17 cellular contexts compared by ENCODE assay signal in the genomic region with DNA sequence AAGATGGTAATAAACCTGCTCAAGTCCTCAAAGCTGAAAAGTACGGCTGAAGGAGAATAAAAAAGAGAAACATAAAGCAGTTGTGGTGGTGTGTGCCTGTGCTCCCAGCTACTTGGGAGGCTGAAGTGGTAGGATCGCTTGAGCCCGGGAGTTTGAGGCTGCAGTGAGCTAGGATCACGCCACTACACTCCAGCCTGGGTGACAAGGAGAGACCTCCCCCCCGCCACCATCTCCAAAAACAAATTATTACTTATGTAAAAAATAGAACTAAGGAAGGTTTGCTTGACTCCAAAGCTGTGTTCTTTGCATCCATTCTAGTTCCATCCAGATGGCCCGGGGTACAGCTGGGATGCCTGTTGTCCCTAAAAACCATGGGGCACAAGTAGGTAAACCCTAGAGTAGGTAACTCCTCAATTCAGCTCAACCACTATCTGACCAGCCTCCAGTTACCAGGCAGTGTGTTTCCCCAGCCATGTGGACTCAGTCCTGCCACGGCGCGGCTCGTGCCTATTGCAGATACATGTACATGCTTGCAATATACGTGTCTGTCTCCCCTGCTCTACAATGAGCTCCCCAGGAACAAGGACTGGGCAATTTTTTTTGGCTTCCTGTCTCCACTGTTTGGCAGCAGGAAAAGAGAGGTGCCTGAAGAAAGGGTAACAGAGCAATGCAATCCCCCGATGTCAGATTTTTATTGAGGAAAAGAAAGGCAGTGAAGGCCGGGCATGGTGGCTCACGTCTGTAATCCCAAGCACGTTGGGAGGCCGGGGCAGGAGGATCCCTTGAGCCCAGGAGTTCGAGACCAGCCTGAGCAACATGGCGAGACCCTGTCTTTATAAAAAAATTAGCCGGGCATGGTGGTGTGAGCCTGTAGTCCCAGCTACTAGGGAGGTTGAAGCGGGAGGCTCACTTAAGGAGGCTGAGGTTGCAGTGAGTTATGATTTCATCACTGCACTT.
DNase-seq lines count a peak whose midpoint lies in the region; ATAC-seq and TF ChIP-seq lines count a peak whose summit lies in the region.
"Had no signal": no experiment of that assay in that cellular context is flagged by ENCODE, and none has a peak within 500 bp of the region (broad histone marks: within the 10 kb centered on the region; RNA-seq: fewer than 3 reads in every experiment).

No MANE protein-coding gene starts in this region.

- no peaks in the 10 kb centered on the region for H3K36me3 Mint-ChIP-seq in activated T-cell treated with anti-CD3 and anti-CD28 coated beads, Interleukin-2, amount 50 U/mL, for 24 hours (ENCODE audit: low read depth)
- H3K36me3 Mint-ChIP-seq in activated T-cell treated with anti-CD3 and anti-CD28 coated beads, Interleukin-2, amount 50 U/mL, for 72 hours (ENCODE audit: insufficient read depth in 2 of 2) = peaks cover 0 to 3% of the 10 kb centered on the region in 2 donors
- H3K36me3 Mint-ChIP-seq in naive B cell = peaks cover 0 to 9% of the 10 kb centered on the region in 2 donors

- no peak for TF ChIP-seq CTCF in coronary artery (IDR thresholded peaks at IDR 0.05)
- TF ChIP-seq CTCF in transverse colon (IDR thresholded peaks at IDR 0.05) = no peak

- no peak for TF ChIP-seq EP300 in transverse colon (IDR thresholded peaks at IDR 0.05; ENCODE audit: low read depth)

- no peak for TF ChIP-seq POLR2A in transverse colon (IDR thresholded peaks at IDR 0.05)

- intact Hi-C loops in transverse colon (cut with DNase I; ENCODE audit: low total_unique reads) = loop anchor here (10.0 kb wide), 1 partner anchor 56 kb away; no protein-coding TSS in a partner anchor

- H3K27ac ChIP-seq in coronary artery = peak overlapping the region; percentile 84 to 93
- peak overlapping the region; percentile 80 to 91 (median 83) for H3K27ac ChIP-seq in transverse colon

- peaks cover 11 to 35% (median 23%) of the 10 kb centered on the region in 4 donors for H3K4me1 ChIP-seq in transverse colon

- ATAC-seq in activated T-cell treated with anti-CD3 and anti-CD28 coated beads, Interleukin-2, amount 50 U/mL, for 72 hours (replicated peaks in 1 of 2) = no peak
- no peak for ATAC-seq in naive B cell (ENCODE audit: low read depth in 2 of 2)
- ATAC-seq in GM21619 (IDR thresholded peaks at IDR 0.05; ENCODE audit: unreplicated experiment) = no peak

- H3K9me3 Mint-ChIP-seq in activated T-cell treated with anti-CD3 and anti-CD28 coated beads, Interleukin-2, amount 50 U/mL, for 24 hours = no peaks in the 10 kb centered on the region
- H3K9me3 Mint-ChIP-seq in activated T-cell treated with anti-CD3 and anti-CD28 coated beads, Interleukin-2, amount 50 U/mL, for 72 hours = no peaks in the 10 kb centered on the region
- no peaks in the 10 kb centered on the region for H3K9me3 Mint-ChIP-seq in naive B cell
- H3K9me3 Mint-ChIP-seq: activated T-helper 2 cell treated with anti-CD3 and anti-CD28 coated beads, Interferon-gamma antibody, Interleukin-2, Interleukin-4, amounts not matched to agents 10 μg/mL and 5 μg/mL and 100 μg/mL, durations not matched to agents 14 hours and 24 hours and 36 hours; T-helper 1 cell treated with Interleukin-12 subunit alpha and Interleukin-12 subunit beta and Interleukin-4 antibody, amounts not matched to agents 30 μg/mL and 1 μg/mL, for 36 hours had no signal

- H3K4me1 Mint-ChIP-seq in activated T-cell treated with anti-CD3 and anti-CD28 coated beads, Interleukin-2, amount 50 U/mL, for 24 hours (ENCODE audit: low read depth) = peaks cover 20% of the 10 kb centered on the region
- peaks cover 14% of the 10 kb centered on the region for H3K4me1 Mint-ChIP-seq in activated T-cell treated with anti-CD3 and anti-CD28 coated beads, Interleukin-2, amount 50 U/mL, for 72 hours (ENCODE audit: low read depth)
- peaks cover 18 to 50% (median 18%) of the 10 kb centered on the region in 3 donors for H3K4me1 Mint-ChIP-seq in naive B cell

- H3K27me3 Mint-ChIP-seq in activated T-cell treated with anti-CD3 and anti-CD28 coated beads, Interleukin-2, amount 50 U/mL, for 24 hours = peaks cover 11% of the 10 kb centered on the region
- H3K27me3 Mint-ChIP-seq in activated T-cell treated with anti-CD3 and anti-CD28 coated beads, Interleukin-2, amount 50 U/mL, for 72 hours (ENCODE audit: low read depth) = peaks cover 14% of the 10 kb centered on the region
- H3K27me3 Mint-ChIP-seq in naive B cell = no peaks in the 10 kb centered on the region

- WGBS in transverse colon (ENCODE audit: low coverage in 1 of 2), 2 donors = 89 to 100% methylated on average over 5 to 20 of the region's 20 CpGs

- no peaks in the 10 kb centered on the region for H3K36me3 ChIP-seq in transverse colon

- H3K4me3 ChIP-seq in coronary artery (no peak overlapping the region), transverse colon (no peak overlapping the region)

- no peaks in the 10 kb centered on the region for H3K27me3 ChIP-seq in transverse colon

- H3K27ac Mint-ChIP-seq in activated T-cell treated with anti-CD3 and anti-CD28 coated beads, Interleukin-2, amount 50 U/mL, for 24 hours = no peak overlapping the region
- H3K27ac Mint-ChIP-seq in activated T-cell treated with anti-CD3 and anti-CD28 coated beads, Interleukin-2, amount 50 U/mL, for 72 hours = no peak overlapping the region
- peak overlapping the region in 4 of 6 donors; percentile 18 to 61 (median 38) for H3K27ac Mint-ChIP-seq in naive B cell
- H3K27ac Mint-ChIP-seq: activated T-helper 2 cell treated with anti-CD3 and anti-CD28 coated beads, Interferon-gamma antibody, Interleukin-2, Interleukin-4, amounts not matched to agents 10 μg/mL and 5 μg/mL and 100 μg/mL, durations not matched to agents 14 hours and 24 hours and 36 hours; T-helper 1 cell treated with Interleukin-12 subunit alpha and Interleukin-12 subunit beta and Interleukin-4 antibody, amounts not matched to agents 30 μg/mL and 1 μg/mL, for 36 hours had no signal

- DNase-seq in activated T-cell treated with anti-CD3 and anti-CD28 coated beads, Interleukin-2, amount 50 U/mL, for 24 hours = peak; percentile 29
- no peak for DNase-seq in activated T-cell treated with anti-CD3 and anti-CD28 coated beads, Interleukin-2, amount 50 U/mL, for 72 hours
- DNase-seq in coronary artery (ENCODE audit: low spot score) = peak; percentile 64
- DNase-seq in naive B cell = no peak
- no peak for DNase-seq in transverse colon
- DNase-seq in DMS79 (lab: John Stamatoyannopoulos, UW) = no peak
- no peak for DNase-seq in epidermal melanocyte (ENCODE audit: insufficient read length, low spot score)
- DNase-seq: activated CD4-positive, alpha-beta T cell treated with anti-CD3 and anti-CD28 coated beads, Interleukin-2, amount 50 U/mL, for 48 hours; GDM1; KG1; midbrain; NCI-H146; NCI-H524 treated with DMSO at 0.1 percent for 48 hours; psoas muscle had no signal

- no peak overlapping the region for H3K4me3 Mint-ChIP-seq in activated T-cell treated with anti-CD3 and anti-CD28 coated beads, Interleukin-2, amount 50 U/mL, for 24 hours
- H3K4me3 Mint-ChIP-seq in activated T-cell treated with anti-CD3 and anti-CD28 coated beads, Interleukin-2, amount 50 U/mL, for 72 hours = no peak overlapping the region
- H3K4me3 Mint-ChIP-seq in naive B cell = peak overlapping the region in 1 of 8 donors; percentile 24
- H3K4me3 Mint-ChIP-seq: T-helper 1 cell treated with Interleukin-12 subunit alpha and Interleukin-12 subunit beta and Interleukin-4 antibody, amounts not matched to agents 30 μg/mL and 1 μg/mL, for 36 hours had no signal

- in situ Hi-C loops in transverse colon (cut with MboI; ENCODE audit: low pct_ligation_motif_present in 1 of 4, low pct_unique_long_range_greater_than_20kb in 1 of 4, low sequenced_read_pairs in 3 of 4) = loop anchor here in 1 of 4 donors (25.0 kb wide), 1 partner anchor 289 kb away; a partner anchor contains a TSS

- H3K9me3 ChIP-seq in transverse colon = no peaks in the 10 kb centered on the region
- H3K9me3 ChIP-seq: psoas muscle had no signal

Comparison
In these comparisons a context has a peak if more than half of its experiments do, and no peak if none do; other contexts are left out.
1. DNase-seq: peak in activated T-cell treated with anti-CD3 and anti-CD28 coated beads, Interleukin-2, amount 50 U/mL, for 24 hours (single experiment) and coronary artery (single experiment); none in activated T-cell treated with anti-CD3 and anti-CD28 coated beads, Interleukin-2, amount 50 U/mL, for 72 hours (0 of 2), naive B cell (single experiment), transverse colon (single experiment), DMS79 (single experiment) and epidermal melanocyte (single experiment).
2. H3K27ac Mint-ChIP-seq: peak in naive B cell (4 of 6); none in activated T-cell treated with anti-CD3 and anti-CD28 coated beads, Interleukin-2, amount 50 U/mL, for 24 hours (single experiment) and activated T-cell treated with anti-CD3 and anti-CD28 coated beads, Interleukin-2, amount 50 U/mL, for 72 hours (single experiment).